Comparison of ENCODE assay signal across 8 cellular contexts in genomic region chr11:88174627-88175003, GRCh38. TPM values are rescaled to one million over a fixed set of nuclear protein-coding genes. Genes with fewer than 3 reads are reported as not detected.
DNase-seq lines count a peak whose midpoint lies in the region; ATAC-seq, FAIRE-seq and TF ChIP-seq lines count a peak whose summit lies in the region.

No MANE protein-coding gene starts in this region.

- intact Hi-C loops in heart left ventricle (cut with DNase I), result no loop called here

- DNase-seq in GM10266 (ENCODE audit: extremely low spot score), result peak; percentile 38
- peak; percentile 92 for DNase-seq in GM23248
- peak; percentile 38 for DNase-seq in NCI-H345 treated with DMSO at 0.1 percent for 48 hours (lab: John Stamatoyannopoulos, UW; ENCODE audit: unreplicated experiment)
- peak; percentile 60 to 70 for DNase-seq in activated naive CD4-positive, alpha-beta T cell treated with anti-CD3 and anti-CD28 coated beads, Interleukin-2, amount 50 U/mL, for 72 hours (ENCODE audit: low spot score in 2 of 2)
- peak; percentile 50 to 73 (median 54) for DNase-seq in heart left ventricle
- peak; percentile 30 for DNase-seq in progenitor cell of endocrine pancreas (ENCODE audit: low spot score, unreplicated experiment)
- DNase-seq in D721Med (ENCODE audit: insufficient read length, low spot score), result no peak
- DNase-seq in SJCRH30, result no peak

- H3K9me3 Mint-ChIP-seq in activated naive CD4-positive, alpha-beta T cell treated with anti-CD3 and anti-CD28 coated beads, Interleukin-2, amount 50 U/mL, for 72 hours, result no peaks in the 10 kb centered on the region
- no peaks in the 10 kb centered on the region for H3K9me3 Mint-ChIP-seq in progenitor cell of endocrine pancreas (ENCODE audit: low read depth)

- peak overlapping the region; percentile 50 for H3K9ac ChIP-seq in GM23248

- in situ Hi-C loops in GM23248 (cut with MboI), result no loop called here

- no peaks in the 10 kb centered on the region for H3K36me3 Mint-ChIP-seq in activated naive CD4-positive, alpha-beta T cell treated with anti-CD3 and anti-CD28 coated beads, Interleukin-2, amount 50 U/mL, for 72 hours
- no peaks in the 10 kb centered on the region for H3K36me3 Mint-ChIP-seq in progenitor cell of endocrine pancreas (ENCODE audit: insufficient read depth)

- peaks cover 5% of the 10 kb centered on the region; the same call in 1 of the 2 replicates for H3F3A ChIP-seq in GM23248 (ENCODE audit: insufficient read depth)

- 0 to 4% methylated on average over 12 of the region's 12 CpGs for WGBS in GM23248 (ENCODE audit: low coverage in 1 of 2, low lambda C conversion rate in 2 of 2, missing lambda C conversion rate in 2 of 2), 2 experiments
- WGBS in heart left ventricle, 4 donors, result 5 to 8% (median 7%) methylated on average over 12 of the region's 12 CpGs

- peak overlapping the region; percentile 84 for H3K4me2 ChIP-seq in GM23248 (ENCODE audit: unreplicated experiment)

- no peaks in the 10 kb centered on the region for H3K9me3 ChIP-seq in GM23248 (ENCODE audit: low read depth)
- no peaks in the 10 kb centered on the region for H3K9me3 ChIP-seq in heart left ventricle
- H3K9me3 ChIP-seq in SJCRH30 (replicated peaks), result no peaks in the 10 kb centered on the region

- H3K27ac ChIP-seq in GM23248 (peak overlapping the region; percentile 23; the same call in 1 of the 2 replicates), heart left ventricle (no peak overlapping the region), SJCRH30 (no peak overlapping the region)

- peaks cover 2% of the 10 kb centered on the region for H3K27me3 Mint-ChIP-seq in progenitor cell of endocrine pancreas

- no peaks in the 10 kb centered on the region for H3K4me1 ChIP-seq in GM23248 (ENCODE audit: insufficient read depth)
- peaks cover 0 to 17% (median 5%) of the 10 kb centered on the region in 12 donors for H3K4me1 ChIP-seq in heart left ventricle
- H3K4me1 ChIP-seq in SJCRH30, result no peaks in the 10 kb centered on the region

- H2AFZ ChIP-seq in GM23248, result peak overlapping the region; percentile 77

- peaks cover 29% of the 10 kb centered on the region for H3K4me1 Mint-ChIP-seq in progenitor cell of endocrine pancreas (ENCODE audit: low read depth)

- peak overlapping the region; percentile 67 for H3K4me3 ChIP-seq in GM23248
- H3K4me3 ChIP-seq in heart left ventricle, result peak overlapping the region in 11 of 12 donors; percentile 28 to 58 (median 49)
- H3K4me3 ChIP-seq in SJCRH30, result no peak overlapping the region

- peak overlapping the region; percentile 85 to 86 for H3K27ac Mint-ChIP-seq in activated naive CD4-positive, alpha-beta T cell treated with anti-CD3 and anti-CD28 coated beads, Interleukin-2, amount 50 U/mL, for 72 hours
- peak overlapping the region; percentile 94 for H3K27ac Mint-ChIP-seq in progenitor cell of endocrine pancreas

- H3K27me3 ChIP-seq in GM23248 (replicated peaks; ENCODE audit: insufficient read depth) (no peaks in the 10 kb centered on the region), heart left ventricle (no peaks in the 10 kb centered on the region), SJCRH30 (0 out of 2 replicates have a peak, but pooled peaks cover 2% of the 10 kb centered on the region)

- no peak for TF ChIP-seq CTCF in GM10266 (IDR thresholded peaks at IDR 0.05; ENCODE audit: control insufficient read depth, insufficient read depth, low read depth, missing control alignments)
- no peak for TF ChIP-seq CTCF in heart left ventricle (IDR thresholded peaks at IDR 0.05)
- TF ChIP-seq CTCF in progenitor cell of endocrine pancreas (IDR thresholded peaks at IDR 0.05; ENCODE audit: unreplicated experiment), result no peak
- TF ChIP-seq CTCF in D721Med (IDR thresholded peaks at IDR 0.05; ENCODE audit: insufficient read depth, missing control alignments), result no peak

- peak overlapping the region; percentile 84 for H3K4me3 Mint-ChIP-seq in progenitor cell of endocrine pancreas (ENCODE audit: low read depth)

- no peak for TF ChIP-seq POLR2A in heart left ventricle (IDR thresholded peaks at IDR 0.05)

- H4K20me1 ChIP-seq in GM23248 (ENCODE audit: insufficient read depth), result no peaks in the 10 kb centered on the region

- no peaks in the 10 kb centered on the region for H3K9me2 ChIP-seq in GM23248 (ENCODE audit: insufficient read depth)

- peak; percentile 40 to 75 for ATAC-seq in activated naive CD4-positive, alpha-beta T cell treated with anti-CD3 and anti-CD28 coated beads, Interleukin-2, amount 50 U/mL, for 72 hours
- peak in 3 of 4 donors; percentile 74 to 88 (median 81) for ATAC-seq in heart left ventricle

- no peaks in the 10 kb centered on the region for H3K36me3 ChIP-seq in GM23248 (ENCODE audit: low read depth)
- H3K36me3 ChIP-seq in heart left ventricle, result no peaks in the 10 kb centered on the region
- no peaks in the 10 kb centered on the region for H3K36me3 ChIP-seq in SJCRH30

- no peaks in the 10 kb centered on the region for H3K79me2 ChIP-seq in GM23248 (ENCODE audit: insufficient read depth)

- FAIRE-seq in D721Med (lab: Jason Lieb, UNC), result no peak

RNA-seq across cellular contexts. Expression of gene RAB38, which starts 0.6 kb away (rescaled TPM):
- 0.13 and 0.43 TPM in 2 replicates for total RNA-seq in GM23248 (2014; rRNA removed; shearing (Covaris generic))
- polyA plus RNA-seq in GM23248 (2016; fragmentation: Nextera tagmentation; extraction: Ambion mirVana), result 1.5 and 2.5 TPM in 2 replicates
- 10 to 100 TPM in 1 of 2 donors, 1 to 10 TPM in 1; 1.7 to 13.1 TPM for total RNA-seq in activated naive CD4-positive, alpha-beta T cell treated with anti-CD3 and anti-CD28 coated beads, Interleukin-2, amount 50 U/mL, for 72 hours
- total RNA-seq in heart left ventricle, result 1 to 10 TPM in 2 of 9 donors, under 1 TPM in 6, not detected in 1; 0.25 to 1.5 (median 0.47) TPM
- 1 to 10 TPM in 1 of 2 donors, not detected in 1; 1.5 TPM for polyA plus RNA-seq in heart left ventricle
- total RNA-seq in progenitor cell of endocrine pancreas, result 14.4 and 15.6 TPM in 2 replicates
- total RNA-seq in SJCRH30 (2014; rRNA removed; shearing (Covaris generic)), result 0.18 TPM in 1 of 2 replicates, not detected in the other

Comparison
In these comparisons a context has a peak if more than half of its experiments do, and no peak if none do; other contexts are left out.
1. DNase-seq: peak in GM10266 (single experiment), GM23248 (single experiment), NCI-H345 treated with DMSO at 0.1 percent for 48 hours (single experiment), activated naive CD4-positive, alpha-beta T cell treated with anti-CD3 and anti-CD28 coated beads, Interleukin-2, amount 50 U/mL, for 72 hours (2 of 2), heart left ventricle (5 of 5) and progenitor cell of endocrine pancreas (single experiment); none in D721Med (single experiment) and SJCRH30 (0 of 2).